In the genomic region with DNA sequence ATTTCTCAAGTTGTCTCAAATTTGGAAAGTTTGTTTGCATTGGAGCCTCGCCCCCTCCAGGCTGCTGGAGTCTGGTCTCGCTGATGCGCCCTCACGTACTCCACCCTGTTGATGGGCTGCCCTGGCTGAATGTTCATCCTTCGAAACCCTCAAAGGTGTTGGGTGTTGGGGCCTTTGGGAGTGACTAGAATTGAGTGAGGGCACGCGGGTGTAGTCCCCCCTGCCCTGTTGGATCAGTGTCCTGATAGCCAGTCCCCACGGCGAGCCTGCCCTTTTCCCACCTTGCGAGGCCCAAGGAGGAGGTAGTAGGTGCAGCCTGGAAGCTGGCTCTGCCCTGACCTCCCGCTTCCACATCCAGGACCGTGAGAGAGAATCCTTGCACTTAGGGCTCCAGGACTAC, we compare ENCODE assay signal across 1 cellular context.
TF ChIP-seq lines count a peak whose summit lies in the region.

No MANE protein-coding gene starts in this region.

TF ChIP-seq in HepG2, 621 proteins besides CTCF, POLR2A, EP300 and RAD21:
- TF ChIP-seq, protein P1, sequence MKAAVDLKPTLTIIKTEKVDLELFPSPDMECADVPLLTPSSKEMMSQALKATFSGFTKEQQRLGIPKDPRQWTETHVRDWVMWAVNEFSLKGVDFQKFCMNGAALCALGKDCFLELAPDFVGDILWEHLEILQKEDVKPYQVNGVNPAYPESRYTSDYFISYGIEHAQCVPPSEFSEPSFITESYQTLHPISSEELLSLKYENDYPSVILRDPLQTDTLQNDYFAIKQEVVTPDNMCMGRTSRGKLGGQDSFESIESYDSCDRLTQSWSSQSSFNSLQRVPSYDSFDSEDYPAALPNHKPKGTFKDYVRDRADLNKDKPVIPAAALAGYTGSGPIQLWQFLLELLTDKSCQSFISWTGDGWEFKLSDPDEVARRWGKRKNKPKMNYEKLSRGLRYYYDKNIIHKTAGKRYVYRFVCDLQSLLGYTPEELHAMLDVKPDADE (CRISPR knock-in tag; IDR thresholded peaks at IDR 0.05): no peak
- no peak for TF ChIP-seq ZNF326 (CRISPR knock-in tag; IDR thresholded peaks at IDR 0.05; ENCODE audit: borderline replicate concordance)
- no peak for TF ChIP-seq NFE2L2 (IDR thresholded peaks at IDR 0.05; ENCODE audit: low read length)
- TF ChIP-seq ZNF614 (CRISPR knock-in tag; IDR thresholded peaks at IDR 0.05; ENCODE audit: borderline replicate concordance): no peak
- TF ChIP-seq ZNF790 (CRISPR knock-in tag; IDR thresholded peaks at IDR 0.05; ENCODE audit: borderline replicate concordance): no peak
- no peak for TF ChIP-seq SPEN (CRISPR knock-in tag; IDR thresholded peaks at IDR 0.05; ENCODE audit: low read depth)
- no peak for TF ChIP-seq ZNF256 (CRISPR knock-in tag; conservative IDR thresholded peaks at IDR 0.05)
- TF ChIP-seq ZBTB7B (CRISPR knock-in tag; IDR thresholded peaks at IDR 0.05): no peak
- no peak for TF ChIP-seq ZSCAN12 (CRISPR knock-in tag; IDR thresholded peaks at IDR 0.05)
